ENCODE assay signal across 1 cellular context in the genomic region with DNA sequence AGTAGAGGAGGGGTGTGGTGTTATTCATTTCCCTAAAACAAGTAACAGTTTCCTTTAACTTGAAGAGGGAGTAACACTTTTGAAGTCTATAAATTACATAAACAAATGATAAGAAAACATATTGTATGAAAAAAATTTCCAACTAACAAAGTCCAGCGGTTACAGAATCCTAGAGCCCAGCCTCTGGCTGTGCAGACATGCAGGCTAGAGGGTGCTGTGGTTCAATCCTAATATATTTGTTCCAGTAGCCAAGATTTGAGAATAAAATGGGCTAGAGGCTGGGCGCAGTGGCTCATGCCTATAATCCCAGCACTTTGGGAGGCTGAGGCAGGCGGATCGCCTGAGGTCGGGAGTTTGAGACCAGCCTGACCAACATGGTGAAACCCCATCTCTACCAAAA.
TF ChIP-seq lines count a peak whose summit lies in the region.

No MANE protein-coding gene starts in this region.

TF ChIP-seq in SK-N-SH treated with all-trans-retinoic acid at 6 μM for 48 hours, 23 proteins besides CTCF, POLR2A, EP300 and RAD21 (continued from another document):
- TF ChIP-seq ARNTL (CRISPR knock-in tag; IDR thresholded peaks at IDR 0.05; ENCODE audit: borderline replicate concordance, low read depth): no peak
- TF ChIP-seq ZNF565 (CRISPR knock-in tag; conservative IDR thresholded peaks at IDR 0.05; ENCODE audit: low read depth): no peak
